Comparison of ENCODE assay signal across 12 cellular contexts in genomic region chr2:111111101-111111755, GRCh38.
"Had no signal": no experiment of that assay in that cellular context is flagged by ENCODE, and none has a peak within 500 bp of the region (broad histone marks: within the 10 kb centered on the region; RNA-seq: fewer than 3 reads in every experiment).

No MANE protein-coding gene starts in this region.

- ATAC-seq: SK-N-SH treated with all-trans-retinoic acid at 6 μM for 48 hours had no signal

- H3K4me1 ChIP-seq: ascending aorta, tibial nerve, uterus had no signal

- H3K9me3 ChIP-seq: ascending aorta, tibial nerve, uterus had no signal

- DNase-seq: activated CD4-positive, alpha-beta T cell treated with anti-CD3 and anti-CD28 coated beads for 4 hours; head of caudate nucleus; immature natural killer cell; SHP77 treated with DMSO at 0.1 percent for 48 hours; substantia nigra; T-helper 1 cell; T1000; uterus had no signal

- H3K27ac ChIP-seq: ascending aorta, tibial nerve, uterus had no signal

- H3K36me3 ChIP-seq: ascending aorta, tibial nerve, uterus had no signal

- H3K4me3 Mint-ChIP-seq: immature natural killer cell; natural killer cell treated with Interleukin-12 subunit alpha and Interleukin-12 subunit beta and Interleukin-15 and Interleukin-18, amount 100 ng/mL, for 72 hours had no signal

- H3K4me3 ChIP-seq: ascending aorta, tibial nerve, uterus had no signal

- H3K27me3 ChIP-seq: ascending aorta, uterus had no signal

- H3K27ac Mint-ChIP-seq: immature natural killer cell; natural killer cell treated with Interleukin-12 subunit alpha and Interleukin-12 subunit beta and Interleukin-15 and Interleukin-18, amount 100 ng/mL, for 72 hours had no signal

- H3K9me3 Mint-ChIP-seq: immature natural killer cell; natural killer cell treated with Interleukin-12 subunit alpha and Interleukin-12 subunit beta and Interleukin-15 and Interleukin-18, amount 100 ng/mL, for 72 hours had no signal
